Comparison of ENCODE assay signal across 8 cellular contexts in the genomic region with DNA sequence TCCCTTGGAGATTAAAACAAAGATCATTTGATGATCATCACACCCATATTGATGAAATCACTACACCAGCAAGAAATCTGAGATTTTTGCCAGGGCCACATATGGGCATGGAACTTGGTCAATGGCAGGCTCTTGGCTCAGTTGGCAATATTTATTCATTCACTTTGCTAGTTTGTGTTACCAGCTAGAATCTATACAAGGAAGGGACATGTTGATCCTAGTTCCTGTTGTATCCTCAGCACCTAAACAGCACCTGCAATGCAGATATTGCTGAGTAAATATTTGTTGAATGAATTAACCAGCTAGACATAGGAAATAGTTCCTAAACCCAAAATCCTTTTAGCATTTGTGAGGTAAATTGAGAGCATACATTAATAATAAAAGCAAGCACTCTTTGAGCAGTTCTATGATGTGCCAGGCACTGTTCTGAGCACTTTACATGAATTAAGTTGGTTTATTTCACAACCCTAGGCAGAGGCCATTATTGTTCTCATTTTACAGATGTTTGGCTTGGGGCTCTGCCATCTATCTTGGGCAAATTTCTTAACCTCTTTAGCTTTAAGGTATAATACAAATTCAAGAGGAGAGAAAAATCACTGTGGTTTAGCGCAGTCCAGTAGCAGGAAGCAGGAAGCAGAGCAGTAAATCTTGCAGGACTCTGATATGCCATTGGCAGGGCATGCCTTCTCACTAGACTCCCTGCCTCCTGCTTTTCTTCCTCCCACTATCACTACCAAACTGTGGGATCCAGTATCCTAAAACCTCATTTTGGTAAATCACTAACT. TPM values are rescaled to one million over a fixed set of nuclear protein-coding genes. Genes with fewer than 3 reads are reported as not detected.
DNase-seq lines count a peak whose midpoint lies in the region; ATAC-seq lines count a peak whose summit lies in the region.

No MANE protein-coding gene starts in this region.

- H3K9ac ChIP-seq in neuronal stem cell (ENCODE audit: low read depth, low read length, poor library complexity): no peak overlapping the region

- H3K36me3 Mint-ChIP-seq in dendritic cell treated with granulocyte-macrophage colony-stimulating factor and Interleukin-4, amounts not matched to agents 40 ng/mL and 50 ng/mL, for 4 days (ENCODE audit: low read depth): peaks cover 42% of the 10 kb centered on the region

- no peak overlapping the region for H3K27ac ChIP-seq in neuronal stem cell (replicated peaks; ENCODE audit: low read length)

- H3K27me3 ChIP-seq in neuronal stem cell (ENCODE audit: control insufficient read depth in 3 of 3, insufficient read depth in 3 of 3, low read depth in 1 of 3, low read length in 3 of 3): no peaks in the 10 kb centered on the region

- DNase-seq in DMS153 treated with DMSO at 0.1 percent for 48 hours (lab: John Stamatoyannopoulos, UW; ENCODE audit: unreplicated experiment) (peak; percentile 80), NCI-H1105 (lab: John Stamatoyannopoulos, UW) (peak; percentile 16), neuronal stem cell (ENCODE audit: low spot score) (no peak), HK-2 (ENCODE audit: unreplicated experiment) (no peak), hepatic stellate cell (ENCODE audit: low spot score) (no peak)

- peaks cover 30% of the 10 kb centered on the region for H3K4me1 Mint-ChIP-seq in dendritic cell treated with granulocyte-macrophage colony-stimulating factor and Interleukin-4, amounts not matched to agents 40 ng/mL and 50 ng/mL, for 4 days (ENCODE audit: low read depth)

- H3K36me3 ChIP-seq in neuronal stem cell (replicated peaks in 1 of 2; ENCODE audit: control insufficient read depth in 2 of 2, insufficient read depth in 2 of 2, low read length in 2 of 2): peaks cover 2 to 36% of the 10 kb centered on the region in 2 donors

- no peak for ATAC-seq in GM21529 (IDR thresholded peaks at IDR 0.05; ENCODE audit: unreplicated experiment)
- ATAC-seq in HG03565 (IDR thresholded peaks at IDR 0.05; ENCODE audit: unreplicated experiment): no peak

- no peak overlapping the region for H3K23ac ChIP-seq in neuronal stem cell (ENCODE audit: low read depth, low read length, poor library complexity)

- H2BK120ac ChIP-seq in neuronal stem cell (ENCODE audit: low read depth, low read length): no peak overlapping the region

- H3K4me2 ChIP-seq in neuronal stem cell (ENCODE audit: insufficient read depth, low read length, poor library complexity, severe bottlenecking): no peak overlapping the region

- H3K4me1 ChIP-seq in neuronal stem cell (ENCODE audit: control insufficient read depth in 2 of 2, insufficient read depth in 1 of 2, low read depth in 1 of 2, low read length in 2 of 2): peaks cover 0 to 4% of the 10 kb centered on the region in 2 donors

- H3K18ac ChIP-seq in neuronal stem cell (ENCODE audit: low read length): no peak overlapping the region

- peak overlapping the region; percentile 93 for H3K4me3 Mint-ChIP-seq in dendritic cell treated with granulocyte-macrophage colony-stimulating factor and Interleukin-4, amounts not matched to agents 40 ng/mL and 50 ng/mL, for 4 days

- H3K4me3 ChIP-seq in neuronal stem cell (ENCODE audit: low read length in 2 of 2): peak overlapping the region in 1 of 2 donors; percentile 70

- H3K79me1 ChIP-seq in neuronal stem cell (ENCODE audit: low read depth, low read length): no peaks in the 10 kb centered on the region

- no peak overlapping the region for H4K8ac ChIP-seq in neuronal stem cell (ENCODE audit: low read depth, low read length)

- H3K14ac ChIP-seq in neuronal stem cell (ENCODE audit: low read length): no peak overlapping the region

- no peak overlapping the region for H3K4ac ChIP-seq in neuronal stem cell (ENCODE audit: low read length)

- H3K9me3 ChIP-seq in neuronal stem cell (replicated peaks in 1 of 2; ENCODE audit: control insufficient read depth in 2 of 2, insufficient read depth in 1 of 2, low read depth in 1 of 2, low read length in 2 of 2): no peaks in the 10 kb centered on the region

- H2BK15ac ChIP-seq in neuronal stem cell (ENCODE audit: low read length): no peak overlapping the region

- H4K91ac ChIP-seq in neuronal stem cell (ENCODE audit: low read depth, low read length, poor library complexity): no peak overlapping the region

- peak overlapping the region; percentile 98 for H2AFZ ChIP-seq in neuronal stem cell (ENCODE audit: low read length)

- H2AK5ac ChIP-seq in neuronal stem cell (ENCODE audit: low read depth, low read length): no peak overlapping the region

- no peaks in the 10 kb centered on the region for H3K9me3 Mint-ChIP-seq in dendritic cell treated with granulocyte-macrophage colony-stimulating factor and Interleukin-4, amounts not matched to agents 40 ng/mL and 50 ng/mL, for 4 days

- H2BK5ac ChIP-seq in neuronal stem cell (ENCODE audit: low read length): no peak overlapping the region

- WGBS in neuronal stem cell (ENCODE audit: extremely low coverage in 2 of 2, insufficient read length in 2 of 2, insufficient replicate concordance in 1 of 2), 2 donors: no CpG with 5 or more reads among the region's 1 CpG

- no peak overlapping the region for H2BK12ac ChIP-seq in neuronal stem cell (ENCODE audit: low read length)

- no peaks in the 10 kb centered on the region for H3K27me3 Mint-ChIP-seq in dendritic cell treated with granulocyte-macrophage colony-stimulating factor and Interleukin-4, amounts not matched to agents 40 ng/mL and 50 ng/mL, for 4 days

- intact Hi-C loops in dendritic cell treated with granulocyte-macrophage colony-stimulating factor and Interleukin-4, amounts not matched to agents 40 ng/mL and 50 ng/mL, for 4 days (cut with micrococcal nuclease): no loop called here

- H3K27ac Mint-ChIP-seq in dendritic cell treated with granulocyte-macrophage colony-stimulating factor and Interleukin-4, amounts not matched to agents 40 ng/mL and 50 ng/mL, for 4 days: peak overlapping the region; percentile 94

RNA-seq across cellular contexts. Expression of a gene that starts 1.6 kb away (rescaled TPM):
- 7.7 TPM for polyA plus RNA-seq in neuronal stem cell (2013, experiment 1 of 2)
- polyA plus RNA-seq in neuronal stem cell (2013, experiment 2 of 2): 7.1 TPM

RNA-seq across cellular contexts. Expression of a gene that starts 12.6 kb away (rescaled TPM):
- polyA plus RNA-seq in neuronal stem cell (2013, experiment 1 of 2): not detected
- not detected for polyA plus RNA-seq in neuronal stem cell (2013, experiment 2 of 2)

RNA-seq across cellular contexts. Expression of a gene that starts 24.9 kb away (rescaled TPM):
- polyA plus RNA-seq in neuronal stem cell (2013, experiment 1 of 2): not detected
- polyA plus RNA-seq in neuronal stem cell (2013, experiment 2 of 2): not detected

RNA-seq across cellular contexts. Expression of a gene that starts 30.9 kb away (rescaled TPM):
- polyA plus RNA-seq in neuronal stem cell (2013, experiment 1 of 2): not detected
- polyA plus RNA-seq in neuronal stem cell (2013, experiment 2 of 2): not detected

RNA-seq across cellular contexts. Expression of a gene that starts 37.4 kb away (rescaled TPM):
- polyA plus RNA-seq in neuronal stem cell (2013, experiment 1 of 2): not detected
- not detected for polyA plus RNA-seq in neuronal stem cell (2013, experiment 2 of 2)

Comparison
In these comparisons a context has a peak if more than half of its experiments do, and no peak if none do; other contexts are left out.
1. DNase-seq: peak in DMS153 treated with DMSO at 0.1 percent for 48 hours (single experiment) and NCI-H1105 (single experiment); none in neuronal stem cell (single experiment), HK-2 (single experiment) and hepatic stellate cell (single experiment).